ENCODE assay signal across 18 cellular contexts in genomic region chr6:5130135-5130866, GRCh38. TPM values are rescaled to one million over a fixed set of nuclear protein-coding genes. Genes with fewer than 3 reads are reported as not detected.
DNase-seq lines count a peak whose midpoint lies in the region; ATAC-seq and TF ChIP-seq lines count a peak whose summit lies in the region.
"Had no signal": no experiment of that assay in that cellular context is flagged by ENCODE, and none has a peak within 500 bp of the region (broad histone marks: within the 10 kb centered on the region; RNA-seq: fewer than 3 reads in every experiment).

No MANE protein-coding gene starts in this region.

- DNase-seq in cardiac muscle cell (ENCODE audit: low read depth in 1 of 2, low spot score in 1 of 2) (no peak), Right ventricle myocardium superior (no peak), WTC11 (ENCODE audit: low spot score) (no peak), mesenteric fat pad (ENCODE audit: low spot score) (peak; percentile 75)
- no peak for DNase-seq in stimulated activated naive B cell treated with anti-CD40 and anti-IgM and Interleukin-4, amounts not matched to agents 10 μg/mL and 1 μg/mL and 100 μg/mL, for 72 hours
- DNase-seq in stimulated activated CD4-positive, alpha-beta T cell treated with anti-CD3 and anti-CD28 coated beads, Interleukin-2, amount 100 ng/mL, for 24 hours, result no peak
- DNase-seq: 8988T, GF-D8, GOT3, HFFc6, NCI-H1436 treated with DMSO at 0.1 percent for 48 hours, NCI-H2029 treated with DMSO at 0.1 percent for 48 hours, NCI-H82, SK-N-SH had no signal

- intact Hi-C loops in Right ventricle myocardium superior (cut with DNase I), result no loop called here

- no peaks in the 10 kb centered on the region for H3K36me3 ChIP-seq in cardiac muscle cell

- CTCF ChIA-PET in WTC11 (lab: Charles Lee), result interaction anchor here (4.0 kb wide), 1 partner anchor 13 kb away, joined by 27 read pairs; no protein-coding TSS in a partner anchor

- peak overlapping the region; percentile 46 for H3K27ac ChIP-seq in cardiac muscle cell

- POLR2A ChIA-PET in WTC11 (lab: Charles Lee), result no interaction called here

- H3K4me1 Mint-ChIP-seq in WTC11, result peaks cover 58% of the 10 kb centered on the region
- H3K4me1 Mint-ChIP-seq in stimulated activated naive B cell treated with anti-CD40 and anti-IgM and Interleukin-4, amounts not matched to agents 10 μg/mL and 1 μg/mL and 100 μg/mL, for 72 hours, result peaks cover 21 to 40% of the 10 kb centered on the region in 2 donors

- H3K4me3 Mint-ChIP-seq in WTC11, result no peak overlapping the region
- H3K4me3 Mint-ChIP-seq in stimulated activated naive B cell treated with anti-CD40 and anti-IgM and Interleukin-4, amounts not matched to agents 10 μg/mL and 1 μg/mL and 100 μg/mL, for 72 hours, result no peak overlapping the region
- H3K4me3 Mint-ChIP-seq: HFFc6 had no signal

- H3K4me3 ChIP-seq in cardiac muscle cell, result no peak overlapping the region

- no peaks in the 10 kb centered on the region for H3K36me3 Mint-ChIP-seq in WTC11
- peaks cover 7 to 32% of the 10 kb centered on the region in 2 donors for H3K36me3 Mint-ChIP-seq in stimulated activated naive B cell treated with anti-CD40 and anti-IgM and Interleukin-4, amounts not matched to agents 10 μg/mL and 1 μg/mL and 100 μg/mL, for 72 hours
- H3K36me3 Mint-ChIP-seq: IgD-negative memory B cell had no signal

- H3K27ac Mint-ChIP-seq in WTC11, result peak overlapping the region; percentile 76; the same call in 1 of the 2 replicates
- peak overlapping the region; percentile 34 for H3K27ac Mint-ChIP-seq in stimulated activated naive B cell treated with anti-CD40 and anti-IgM and Interleukin-4, amounts not matched to agents 10 μg/mL and 1 μg/mL and 100 μg/mL, for 72 hours
- H3K27ac Mint-ChIP-seq: HFFc6 had no signal

- no peaks in the 10 kb centered on the region for H3K9me3 ChIP-seq in cardiac muscle cell (ENCODE audit: low read depth)
- H3K9me3 ChIP-seq: SK-N-SH had no signal

- no peaks in the 10 kb centered on the region for H3K27me3 Mint-ChIP-seq in WTC11 (ENCODE audit: low read depth)
- H3K27me3 Mint-ChIP-seq in stimulated activated naive B cell treated with anti-CD40 and anti-IgM and Interleukin-4, amounts not matched to agents 10 μg/mL and 1 μg/mL and 100 μg/mL, for 72 hours, result no peaks in the 10 kb centered on the region
- H3K27me3 Mint-ChIP-seq: IgD-negative memory B cell had no signal

- H3K4me1 ChIP-seq in cardiac muscle cell (ENCODE audit: low read depth), result peaks cover 14% of the 10 kb centered on the region

- no peaks in the 10 kb centered on the region for H3K27me3 ChIP-seq in cardiac muscle cell

- no peaks in the 10 kb centered on the region for H3K9me3 Mint-ChIP-seq in WTC11
- H3K9me3 Mint-ChIP-seq in stimulated activated naive B cell treated with anti-CD40 and anti-IgM and Interleukin-4, amounts not matched to agents 10 μg/mL and 1 μg/mL and 100 μg/mL, for 72 hours, result no peaks in the 10 kb centered on the region
- H3K9me3 Mint-ChIP-seq: HFFc6, IgD-negative memory B cell had no signal

- TF ChIP-seq CTCF in cardiac muscle cell (IDR thresholded peaks at IDR 0.05; ENCODE audit: low read depth, low read length) (no peak), WTC11 (IDR thresholded peaks at IDR 0.05) (no peak)

- ATAC-seq in Right ventricle myocardium superior (ENCODE audit: poor library complexity) (no peak), WTC11 (no peak; the same call in 1 of the 2 replicates), HG02870 (IDR thresholded peaks at IDR 0.05; ENCODE audit: unreplicated experiment) (no peak), GM21576 (IDR thresholded peaks at IDR 0.05; ENCODE audit: unreplicated experiment) (no peak)
- ATAC-seq in stimulated activated naive B cell treated with anti-CD40 and anti-IgM and Interleukin-4, amounts not matched to agents 10 μg/mL and 1 μg/mL and 100 μg/mL, for 72 hours (replicated peaks), result no peak
- ATAC-seq: Right ventricle myocardium inferior had no signal

TF ChIP-seq in WTC11, 78 proteins besides CTCF, POLR2A, EP300 and RAD21:
- TF ChIP-seq GTF2I (CRISPR knock-in tag; conservative IDR thresholded peaks at IDR 0.05), result no peak
- TF ChIP-seq, protein P1, sequence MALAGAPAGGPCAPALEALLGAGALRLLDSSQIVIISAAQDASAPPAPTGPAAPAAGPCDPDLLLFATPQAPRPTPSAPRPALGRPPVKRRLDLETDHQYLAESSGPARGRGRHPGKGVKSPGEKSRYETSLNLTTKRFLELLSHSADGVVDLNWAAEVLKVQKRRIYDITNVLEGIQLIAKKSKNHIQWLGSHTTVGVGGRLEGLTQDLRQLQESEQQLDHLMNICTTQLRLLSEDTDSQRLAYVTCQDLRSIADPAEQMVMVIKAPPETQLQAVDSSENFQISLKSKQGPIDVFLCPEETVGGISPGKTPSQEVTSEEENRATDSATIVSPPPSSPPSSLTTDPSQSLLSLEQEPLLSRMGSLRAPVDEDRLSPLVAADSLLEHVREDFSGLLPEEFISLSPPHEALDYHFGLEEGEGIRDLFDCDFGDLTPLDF (CRISPR knock-in tag; IDR thresholded peaks at IDR 0.05), result no peak

RNA-seq across cellular contexts. Expression of gene PPP1R3G, which starts 45.2 kb away (rescaled TPM):
- total RNA-seq in cardiac muscle cell, result 6.1 and 7.6 TPM in 2 replicates
- 2.6 and 6.3 TPM in 2 replicates for polyA plus RNA-seq in cardiac muscle cell
- total RNA-seq in Right ventricle myocardium superior, result 14.2 TPM
- total RNA-seq in WTC11 (2021), result 0.15 to 0.48 TPM (median 0.48 TPM) in 3 replicates
- 1.3 TPM for total RNA-seq in mesenteric fat pad
